Comparison of ENCODE assay signal across 12 cellular contexts in genomic region chr3:119380697-119381096, GRCh38.
DNase-seq lines count a peak whose midpoint lies in the region; ATAC-seq and TF ChIP-seq lines count a peak whose summit lies in the region.
"Had no signal": no experiment of that assay in that cellular context is flagged by ENCODE, and none has a peak within 500 bp of the region (broad histone marks: within the 10 kb centered on the region; RNA-seq: fewer than 3 reads in every experiment).

No MANE protein-coding gene starts in this region.

- H3K27me3 ChIP-seq in GM06990 (replicated peaks; ENCODE audit: control insufficient read depth, insufficient read depth, low read length), result no peaks in the 10 kb centered on the region

- no peak overlapping the region for H3K4me3 ChIP-seq in GM06990 (replicated peaks; ENCODE audit: low read depth, low read length)

- DNase-seq in GM06990 (ENCODE audit: extremely low read depth, insufficient read length) (no peak), LHCN-M2 (ENCODE audit: low read depth) (peak; percentile 12), SK-MEL-5 (ENCODE audit: low read depth, low spot score) (peak; percentile 17), lung microvascular endothelial cell (ENCODE audit: low read depth in 2 of 2) (peak; percentile 10 to 17), activated T-cell treated with anti-CD3 and anti-CD28 coated beads for 4 hours (no peak)
- DNase-seq: activated CD4-positive, alpha-beta T cell treated with anti-CD3 and anti-CD28 coated beads, Interleukin-2, amount 10 ng/mL, durations not matched to agents 7 days and 5 days; H9; naive B cell; NCI-H1048; stimulated activated naive CD8-positive, alpha-beta T cell treated with anti-CD3 and anti-CD28 coated beads, Interleukin-15, Interleukin-2, amounts not matched to agents 100 U/mL and 50 U/mL, for 24 hours had no signal

- peaks cover 8% of the 10 kb centered on the region for H3K36me3 ChIP-seq in GM06990 (ENCODE audit: control insufficient read depth, insufficient read depth, low read length)

- in situ Hi-C loops in SK-MEL-5 (cut with HindIII; ENCODE audit: low pct_unique_long_range_greater_than_20kb, low sequenced_read_pairs), result no loop called here

- no peak for ATAC-seq in GM21717 (IDR thresholded peaks at IDR 0.05; ENCODE audit: unreplicated experiment)
- ATAC-seq in HG02973 (IDR thresholded peaks at IDR 0.05; ENCODE audit: unreplicated experiment), result no peak
- ATAC-seq: stimulated activated naive CD8-positive, alpha-beta T cell treated with anti-CD3 and anti-CD28 coated beads, Interleukin-15, Interleukin-2, amounts not matched to agents 100 U/mL and 50 U/mL, for 24 hours had no signal

- TF ChIP-seq CTCF in GM06990 (IDR thresholded peaks at IDR 0.05; ENCODE audit: insufficient read depth, low read length, poor library complexity, severe bottlenecking), result peak; percentile 16

Comparison
In these comparisons a context has a peak if more than half of its experiments do, and no peak if none do; other contexts are left out.
1. DNase-seq: peak in LHCN-M2 (single experiment), SK-MEL-5 (single experiment) and lung microvascular endothelial cell (2 of 2); none in GM06990 (single experiment) and activated T-cell treated with anti-CD3 and anti-CD28 coated beads for 4 hours (single experiment).